Comparison of ENCODE assay signal across 17 cellular contexts in the genomic region with DNA sequence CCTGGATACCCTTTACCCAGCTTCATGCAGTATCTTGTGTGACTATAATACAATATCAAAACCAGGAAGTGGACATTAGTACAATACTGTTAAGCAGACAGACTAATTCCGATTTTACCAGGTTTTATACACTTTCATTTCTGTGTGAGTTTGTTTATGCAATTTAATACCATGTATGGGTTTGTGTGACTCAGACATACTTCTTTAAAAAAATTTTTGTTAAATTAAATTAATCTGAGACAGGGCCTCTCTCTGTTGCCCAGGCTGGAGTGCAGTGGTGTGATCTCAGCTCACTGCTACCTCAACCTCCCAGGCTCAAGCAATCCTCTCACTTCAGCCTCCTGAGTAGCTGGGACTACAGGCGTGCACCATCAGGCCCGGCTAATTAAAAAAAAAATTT.
"Had no signal": no experiment of that assay in that cellular context is flagged by ENCODE, and none has a peak within 500 bp of the region (broad histone marks: within the 10 kb centered on the region; RNA-seq: fewer than 3 reads in every experiment).

No MANE protein-coding gene starts in this region.

- H3K4me3 ChIP-seq: esophagus muscularis mucosa, tibial nerve had no signal

- DNase-seq: activated CD4-positive, alpha-beta T cell treated with anti-CD3 and anti-CD28 coated beads for 4 hours; activated CD4-positive, alpha-beta T cell treated with anti-CD3 and anti-CD28 coated beads, Interleukin-2, amount 50 U/mL, for 4 hours; activated CD8-positive, alpha-beta memory T cell treated with anti-CD3 and anti-CD28 coated beads for 24 hours; activated effector memory CD4-positive, alpha-beta T cell treated with anti-CD3 and anti-CD28 coated beads, Interleukin-2, amount 50 U/mL, for 16 hours; activated naive CD4-positive, alpha-beta T cell treated with anti-CD3 and anti-CD28 coated beads for 36 hours; activated naive CD8-positive, alpha-beta T cell treated with anti-CD3 and anti-CD28 coated beads for 36 hours; amniotic stem cell; brain microvascular endothelial cell; caudate nucleus; foreskin melanocyte; left ventricle myocardium superior; stimulated activated CD4-positive, alpha-beta T cell treated with anti-CD3 and anti-CD28 coated beads, Interleukin-2, amount 100 ng/mL, for 48 hours; stimulated activated naive CD4-positive, alpha-beta T cell treated with Interleukin-2 at 50 U/mL for 16 hours; T-helper 9 cell had no signal

- H3K36me3 ChIP-seq: brain microvascular endothelial cell, esophagus muscularis mucosa, tibial nerve had no signal

- H3K9me3 ChIP-seq: esophagus muscularis mucosa, tibial nerve had no signal

- H3K4me1 ChIP-seq: esophagus muscularis mucosa, tibial nerve had no signal

- H3K27me3 ChIP-seq: brain microvascular endothelial cell, esophagus muscularis mucosa, tibial nerve had no signal

- H3K27ac ChIP-seq: brain microvascular endothelial cell, esophagus muscularis mucosa, tibial nerve, VCaP had no signal
